1 cellular context compared by ENCODE assay signal in genomic region chr7:135976312-135977019, GRCh38.
TF ChIP-seq lines count a peak whose summit lies in the region.

No MANE protein-coding gene starts in this region.

TF ChIP-seq in GM23338, 12 proteins besides CTCF, POLR2A, EP300 and RAD21 (continued from another document):
- TF ChIP-seq ZNF462 (CRISPR knock-in tag; IDR thresholded peaks at IDR 0.05) (no peak), POLR2AphosphoS5 (IDR thresholded peaks at IDR 0.05; ENCODE audit: low read depth) (no peak), NANOG (IDR thresholded peaks at IDR 0.05; ENCODE audit: borderline replicate concordance) (no peak), CREB1 (CRISPR knock-in tag; IDR thresholded peaks at IDR 0.05; ENCODE audit: low read depth) (no peak), EZH2 (IDR thresholded peaks at IDR 0.05; ENCODE audit: low read depth, unreplicated experiment) (no peak), EZH2phosphoT487 (IDR thresholded peaks at IDR 0.05; ENCODE audit: unreplicated experiment) (no peak), STAT1 (IDR thresholded peaks at IDR 0.05; ENCODE audit: unreplicated experiment) (no peak)
